20 cellular contexts compared by ENCODE assay signal in the genomic region with DNA sequence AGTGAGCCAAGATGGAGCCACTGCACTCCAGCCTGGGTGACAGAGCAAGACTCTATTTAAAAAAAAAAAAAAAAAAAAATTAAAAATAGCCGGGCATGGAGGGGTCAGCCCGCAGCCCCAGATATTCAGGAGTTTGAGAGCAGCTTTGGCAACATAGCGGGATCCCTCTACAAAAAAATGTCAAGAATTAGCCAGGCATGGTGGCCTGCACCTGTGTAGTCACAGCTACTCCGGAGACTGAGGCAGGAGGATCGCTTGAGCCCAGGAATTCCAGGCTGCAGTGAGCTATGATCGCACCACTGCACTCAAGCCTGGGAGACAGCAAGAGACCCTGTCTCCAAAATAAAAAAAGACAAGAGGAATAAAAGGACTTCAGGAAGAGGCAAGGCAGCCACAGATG. TPM values are rescaled to one million over a fixed set of nuclear protein-coding genes. Genes with fewer than 3 reads are reported as not detected.
DNase-seq lines count a peak whose midpoint lies in the region; ATAC-seq, FAIRE-seq and TF ChIP-seq lines count a peak whose summit lies in the region.
"Had no signal": no experiment of that assay in that cellular context is flagged by ENCODE, and none has a peak within 500 bp of the region (broad histone marks: within the 10 kb centered on the region; RNA-seq: fewer than 3 reads in every experiment).

No MANE protein-coding gene starts in this region.

- H3K56ac ChIP-seq in H9 (ENCODE audit: insufficient read length, low read depth, low read length): no peak overlapping the region

- H4K5ac ChIP-seq in H9 (ENCODE audit: insufficient read length, low read depth, low read length): no peak overlapping the region

- peak overlapping the region; percentile 16 for H3K9ac ChIP-seq in H9 (ENCODE audit: extremely low read depth, insufficient read length, low read length)
- peak overlapping the region; percentile 76 to 90 for H3K9ac ChIP-seq in colonic mucosa (ENCODE audit: low read depth in 2 of 2, low read length in 2 of 2)
- peak overlapping the region in 1 of 2 donors; percentile 69 for H3K9ac ChIP-seq in kidney (ENCODE audit: low read length in 2 of 2)

- H4K91ac ChIP-seq in H9 (ENCODE audit: insufficient read length, low read depth, low read length): no peak overlapping the region

- H2AFZ ChIP-seq in H9 (ENCODE audit: low read length): no peak overlapping the region

- no CpG with 5 or more reads among the region's 6 CpGs for WGBS in H9 (ENCODE audit: extremely low coverage, insufficient read length, low lambda C conversion rate)

- no peaks in the 10 kb centered on the region for H4K20me1 ChIP-seq in H9 (ENCODE audit: control insufficient read depth, insufficient read depth, insufficient read length)

- no peak overlapping the region for H2BK15ac ChIP-seq in H9 (ENCODE audit: low read depth, low read length)

- H2AK5ac ChIP-seq in H9 (ENCODE audit: insufficient read length, low read length): no peak overlapping the region

- peak overlapping the region; percentile 36 to 94 (median 65); a peak in 2 of 7 replicates for H3K27ac Mint-ChIP-seq in H9
- H3K27ac Mint-ChIP-seq in stimulated activated effector memory CD8-positive, alpha-beta T cell treated with anti-CD3 and anti-CD28 coated beads, Interleukin-12 subunit alpha, Interleukin-12 subunit beta, amount 100 ng/mL, for 72 hours: no peak overlapping the region
- H3K27ac Mint-ChIP-seq in activated T-cell treated with anti-CD3 and anti-CD28 coated beads, Interleukin-2, amount 50 U/mL, for 72 hours: no peak overlapping the region
- H3K27ac Mint-ChIP-seq: stimulated activated memory B cell treated with anti-CD40 and anti-IgM and Interleukin-4, amounts not matched to agents 10 μg/mL and 1 μg/mL and 100 μg/mL, for 72 hours; T-helper 1 cell treated with Interleukin-12 subunit alpha and Interleukin-12 subunit beta and Interleukin-4 antibody, amounts not matched to agents 30 μg/mL and 1 μg/mL, for 36 hours had no signal

- H3K79me1 ChIP-seq in H9 (ENCODE audit: insufficient read depth, low read depth, low read length, poor library complexity, severe bottlenecking): no peaks in the 10 kb centered on the region

- H3K27me3 Mint-ChIP-seq in H9 (ENCODE audit: low read depth): peaks cover 9% of the 10 kb centered on the region
- peaks cover 11% of the 10 kb centered on the region for H3K27me3 Mint-ChIP-seq in activated T-cell treated with anti-CD3 and anti-CD28 coated beads, Interleukin-2, amount 50 U/mL, for 72 hours (ENCODE audit: low read depth)
- H3K27me3 Mint-ChIP-seq: stimulated activated memory B cell treated with anti-CD40 and anti-IgM and Interleukin-4, amounts not matched to agents 10 μg/mL and 1 μg/mL and 100 μg/mL, for 72 hours had no signal

- no peak overlapping the region for H2BK12ac ChIP-seq in H9 (ENCODE audit: insufficient read length, low read depth, low read length)

- ATAC-seq in stimulated activated effector memory CD8-positive, alpha-beta T cell treated with anti-CD3 and anti-CD28 coated beads, Interleukin-12 subunit alpha, Interleukin-12 subunit beta, amount 100 ng/mL, for 72 hours: no peak
- no peak for ATAC-seq in HG02763 (IDR thresholded peaks at IDR 0.05; ENCODE audit: unreplicated experiment)
- ATAC-seq in activated T-cell treated with anti-CD3 and anti-CD28 coated beads, Interleukin-2, amount 50 U/mL, for 72 hours (replicated peaks in 1 of 2): no peak
- ATAC-seq: gastroesophageal sphincter; stimulated activated memory B cell treated with anti-CD40 and anti-IgM and Interleukin-4, amounts not matched to agents 10 μg/mL and 1 μg/mL and 100 μg/mL, for 72 hours had no signal

- no peak overlapping the region for H2BK20ac ChIP-seq in H9 (ENCODE audit: low read depth, low read length, poor library complexity, severe bottlenecking)

- no peak for TF ChIP-seq CTCF in H9 (conservative IDR thresholded peaks at IDR 0.05)
- no peak for TF ChIP-seq CTCF in colonic mucosa (IDR thresholded peaks at IDR 0.05)
- TF ChIP-seq CTCF in kidney (IDR thresholded peaks at IDR 0.05; ENCODE audit: borderline replicate concordance, extremely low read depth, insufficient read depth): no peak

- no peaks in the 10 kb centered on the region for H3K79me2 ChIP-seq in H9 (ENCODE audit: insufficient read depth, low read length)

- H3K4me3 ChIP-seq in colonic mucosa (peak overlapping the region; percentile 65), kidney (ENCODE audit: low read length in 2 of 2) (peak overlapping the region; percentile 63), skin epidermis (peak overlapping the region; percentile 32 to 58 (median 47))
- H3K4me3 ChIP-seq: gastroesophageal sphincter had no signal

- no peak overlapping the region for H3K23ac ChIP-seq in H9 (ENCODE audit: insufficient read length, low read depth, low read length)

- H3K4me1 ChIP-seq in H9 (ENCODE audit: insufficient read depth, low read length) (no peaks in the 10 kb centered on the region), colonic mucosa (no peaks in the 10 kb centered on the region), kidney (ENCODE audit: control insufficient read depth in 1 of 2, insufficient read depth in 1 of 2, low read depth in 1 of 2, low read length in 2 of 2) (peaks cover under 1% of the 10 kb centered on the region in 2 donors)

- H3K23me2 ChIP-seq in H9 (ENCODE audit: insufficient read length, low read depth, low read length, poor library complexity, severe bottlenecking): no peaks in the 10 kb centered on the region

- H3K9me3 ChIP-seq in H9 (ENCODE audit: control insufficient read depth, low read depth, low read length): no peaks in the 10 kb centered on the region
- no peaks in the 10 kb centered on the region for H3K9me3 ChIP-seq in colonic mucosa
- H3K9me3 ChIP-seq in kidney (ENCODE audit: control insufficient read depth in 1 of 2, low read length in 2 of 2): no peaks in the 10 kb centered on the region
- H3K9me3 ChIP-seq: gastroesophageal sphincter had no signal

- H2BK5ac ChIP-seq in H9 (ENCODE audit: insufficient read length, low read length): no peak overlapping the region

- H4K8ac ChIP-seq in H9 (replicated peaks; ENCODE audit: insufficient read length, low read depth, low read length): no peak overlapping the region

- H3K36me3 ChIP-seq in colonic mucosa (no peaks in the 10 kb centered on the region), kidney (ENCODE audit: control insufficient read depth in 1 of 2, insufficient read depth in 2 of 2, low read length in 2 of 2) (no peaks in the 10 kb centered on the region)
- H3K36me3 ChIP-seq: gastroesophageal sphincter had no signal

- H3T11ph ChIP-seq in H9 (ENCODE audit: low read length): no peak overlapping the region

- intact Hi-C loops in colonic mucosa (cut with DNase I) (no loop called here), kidney (cut with DNase I) (no loop called here)

- peaks cover 12 to 22% of the 10 kb centered on the region in 2 experiments for H3K4me1 Mint-ChIP-seq in H9
- H3K4me1 Mint-ChIP-seq in stimulated activated effector memory CD8-positive, alpha-beta T cell treated with anti-CD3 and anti-CD28 coated beads, Interleukin-12 subunit alpha, Interleukin-12 subunit beta, amount 100 ng/mL, for 72 hours: peaks cover 26% of the 10 kb centered on the region
- peaks cover 6% of the 10 kb centered on the region for H3K4me1 Mint-ChIP-seq in activated T-cell treated with anti-CD3 and anti-CD28 coated beads, Interleukin-2, amount 50 U/mL, for 72 hours (ENCODE audit: low read depth)

- H3K36me3 Mint-ChIP-seq in H9 (ENCODE audit: insufficient read depth in 1 of 3, low read depth in 3 of 3): peaks cover 5 to 29% (median 27%) of the 10 kb centered on the region in 3 experiments
- H3K36me3 Mint-ChIP-seq in stimulated activated effector memory CD8-positive, alpha-beta T cell treated with anti-CD3 and anti-CD28 coated beads, Interleukin-12 subunit alpha, Interleukin-12 subunit beta, amount 100 ng/mL, for 72 hours: peaks cover 6% of the 10 kb centered on the region
- H3K36me3 Mint-ChIP-seq in activated T-cell treated with anti-CD3 and anti-CD28 coated beads, Interleukin-2, amount 50 U/mL, for 72 hours (ENCODE audit: insufficient read depth in 2 of 2): no peaks in the 10 kb centered on the region
- H3K36me3 Mint-ChIP-seq: CD4-positive, alpha-beta memory T cell; stimulated activated memory B cell treated with anti-CD40 and anti-IgM and Interleukin-4, amounts not matched to agents 10 μg/mL and 1 μg/mL and 100 μg/mL, for 72 hours had no signal

- H3K27me3 ChIP-seq in H9 (ENCODE audit: insufficient read depth, low read length): no peaks in the 10 kb centered on the region
- H3K27me3 ChIP-seq in colonic mucosa: no peaks in the 10 kb centered on the region

- H3K9me3 Mint-ChIP-seq in H9: no peaks in the 10 kb centered on the region
- no peaks in the 10 kb centered on the region for H3K9me3 Mint-ChIP-seq in stimulated activated effector memory CD8-positive, alpha-beta T cell treated with anti-CD3 and anti-CD28 coated beads, Interleukin-12 subunit alpha, Interleukin-12 subunit beta, amount 100 ng/mL, for 72 hours
- H3K9me3 Mint-ChIP-seq in activated T-cell treated with anti-CD3 and anti-CD28 coated beads, Interleukin-2, amount 50 U/mL, for 72 hours: peaks cover 0 to 6% of the 10 kb centered on the region in 2 donors
- H3K9me3 Mint-ChIP-seq: CD4-positive, alpha-beta memory T cell; T-helper 1 cell treated with Interleukin-12 subunit alpha and Interleukin-12 subunit beta and Interleukin-4 antibody, amounts not matched to agents 30 μg/mL and 1 μg/mL, for 36 hours had no signal

- H3K18ac ChIP-seq in H9 (ENCODE audit: insufficient read length, low read depth, low read length): no peak overlapping the region

- FAIRE-seq in kidney (lab: Jason Lieb, UNC): no peak
- FAIRE-seq: endothelial cell of umbilical vein, urothelium cell line had no signal

- peak overlapping the region; percentile 32 for H3K4me2 ChIP-seq in H9 (ENCODE audit: insufficient read depth, insufficient read length, low read length)

- H3K27ac ChIP-seq in H9 (ENCODE audit: insufficient read length, low read depth, low read length) (no peak overlapping the region), colonic mucosa (no peak overlapping the region), kidney (ENCODE audit: low read depth in 2 of 2, low read length in 2 of 2) (no peak overlapping the region), skin epidermis (peak overlapping the region in 8 of 21 experiments; percentile 13 to 85 (median 63))
- H3K27ac ChIP-seq: gastroesophageal sphincter had no signal

- H3K4me3 Mint-ChIP-seq in H9: peak overlapping the region; percentile 75 to 98
- H3K4me3 Mint-ChIP-seq in stimulated activated effector memory CD8-positive, alpha-beta T cell treated with anti-CD3 and anti-CD28 coated beads, Interleukin-12 subunit alpha, Interleukin-12 subunit beta, amount 100 ng/mL, for 72 hours: no peak overlapping the region
- H3K4me3 Mint-ChIP-seq in activated T-cell treated with anti-CD3 and anti-CD28 coated beads, Interleukin-2, amount 50 U/mL, for 72 hours: no peak overlapping the region
- H3K4me3 Mint-ChIP-seq: CD4-positive, alpha-beta memory T cell; stimulated activated memory B cell treated with anti-CD40 and anti-IgM and Interleukin-4, amounts not matched to agents 10 μg/mL and 1 μg/mL and 100 μg/mL, for 72 hours; T-helper 1 cell treated with Interleukin-12 subunit alpha and Interleukin-12 subunit beta and Interleukin-4 antibody, amounts not matched to agents 30 μg/mL and 1 μg/mL, for 36 hours had no signal

- H2BK120ac ChIP-seq in H9 (ENCODE audit: low read depth, low read length, poor library complexity, severe bottlenecking): no peak overlapping the region

- H3K14ac ChIP-seq in H9 (ENCODE audit: insufficient read depth, low read length): no peak overlapping the region

- no peak overlapping the region for H3K4ac ChIP-seq in H9 (ENCODE audit: low read depth, low read length)

- DNase-seq in H9: no peak
- no peak for DNase-seq in colonic mucosa
- DNase-seq in kidney: no peak
- no peak for DNase-seq in stimulated activated effector memory CD8-positive, alpha-beta T cell treated with anti-CD3 and anti-CD28 coated beads, Interleukin-12 subunit alpha, Interleukin-12 subunit beta, amount 100 ng/mL, for 72 hours (ENCODE audit: low spot score in 2 of 2)
- DNase-seq in NCI-H226: no peak
- no peak for DNase-seq in activated T-cell treated with anti-CD3 and anti-CD28 coated beads, Interleukin-2, amount 50 U/mL, for 72 hours
- DNase-seq: activated CD4-positive, CD25-positive, alpha-beta regulatory T cell; activated effector memory CD4-positive, alpha-beta T cell treated with Interleukin-2 at 50 U/mL for 16 hours; amniotic stem cell; CD4-positive, alpha-beta memory T cell; NCI-H1694; Right ventricle myocardium superior had no signal

RNA-seq across cellular contexts. Expression of a gene that starts 0.7 kb away (rescaled TPM):
- 146 and 150 TPM in 2 replicates for total RNA-seq in H9 (2021)
- total RNA-seq in colonic mucosa: 100 to 1,000 TPM; 149 to 172 TPM
- 74.1 TPM for total RNA-seq in kidney
- polyA plus RNA-seq in kidney (ENCODE audit: insufficient read depth, low read depth, low replicate concordance): 232 TPM
- not detected for total RNA-seq in activated T-cell treated with anti-CD3 and anti-CD28 coated beads, Interleukin-2, amount 50 U/mL, for 72 hours
- total RNA-seq: CD4-positive, alpha-beta memory T cell; endothelial cell of umbilical vein; LHCN-M2; Right ventricle myocardium superior had no signal
- polyA plus RNA-seq: CD4-positive, alpha-beta memory T cell had no signal

RNA-seq across cellular contexts. Expression of a gene that starts 17.6 kb away (rescaled TPM):
- total RNA-seq in H9 (2021): 2.8 and 3.7 TPM in 2 replicates
- 10 to 100 TPM; 11.1 to 13.4 TPM for total RNA-seq in colonic mucosa
- 8.8 TPM for total RNA-seq in kidney
- polyA plus RNA-seq in kidney (ENCODE audit: insufficient read depth, low read depth, low replicate concordance): 14.7 TPM
- total RNA-seq in activated T-cell treated with anti-CD3 and anti-CD28 coated beads, Interleukin-2, amount 50 U/mL, for 72 hours: 10 to 100 TPM; 69.6 to 72.8 TPM

RNA-seq across cellular contexts. Expression of a gene that starts 20.6 kb away (rescaled TPM):
- total RNA-seq in H9 (2021): 57.4 and 63.8 TPM in 2 replicates
- 10 to 100 TPM; 11.0 to 27.2 TPM for total RNA-seq in colonic mucosa
- total RNA-seq in kidney: 29.4 TPM
- polyA plus RNA-seq in kidney (ENCODE audit: insufficient read depth, low read depth, low replicate concordance): 13.9 TPM
- 10 to 100 TPM; 48.4 to 61.7 TPM for total RNA-seq in activated T-cell treated with anti-CD3 and anti-CD28 coated beads, Interleukin-2, amount 50 U/mL, for 72 hours

RNA-seq across cellular contexts. Expression of a gene that starts 39.0 kb away (rescaled TPM):
- total RNA-seq in H9 (2021): 111 and 121 TPM in 2 replicates
- total RNA-seq in colonic mucosa: 100 to 1,000 TPM in 1 of 2 donors, 10 to 100 TPM in 1; 87.1 to 137 TPM
- 345 TPM for total RNA-seq in kidney
- polyA plus RNA-seq in kidney (ENCODE audit: insufficient read depth, low read depth, low replicate concordance): 150 TPM
- total RNA-seq in activated T-cell treated with anti-CD3 and anti-CD28 coated beads, Interleukin-2, amount 50 U/mL, for 72 hours: 100 to 1,000 TPM; 131 to 148 TPM

RNA-seq across cellular contexts. Expression of a gene that starts 42.7 kb away (rescaled TPM):
- 55.2 and 55.8 TPM in 2 replicates for total RNA-seq in H9 (2021)
- 10 to 100 TPM; 69.0 to 89.9 TPM for total RNA-seq in colonic mucosa
- total RNA-seq in kidney: 32.7 TPM
- 91.7 TPM for polyA plus RNA-seq in kidney (ENCODE audit: insufficient read depth, low read depth, low replicate concordance)
- total RNA-seq in activated T-cell treated with anti-CD3 and anti-CD28 coated beads, Interleukin-2, amount 50 U/mL, for 72 hours: 10 to 100 TPM; 35.4 to 37.0 TPM

Comparison
In these comparisons a context has a peak if more than half of its experiments do, and no peak if none do; other contexts are left out.
1. H3K27ac Mint-ChIP-seq: peak in H9 (3 of 3); none in stimulated activated effector memory CD8-positive, alpha-beta T cell treated with anti-CD3 and anti-CD28 coated beads, Interleukin-12 subunit alpha, Interleukin-12 subunit beta, amount 100 ng/mL, for 72 hours (single experiment) and activated T-cell treated with anti-CD3 and anti-CD28 coated beads, Interleukin-2, amount 50 U/mL, for 72 hours (single experiment).
2. H3K4me3 Mint-ChIP-seq: peak in H9 (2 of 2); none in stimulated activated effector memory CD8-positive, alpha-beta T cell treated with anti-CD3 and anti-CD28 coated beads, Interleukin-12 subunit alpha, Interleukin-12 subunit beta, amount 100 ng/mL, for 72 hours (single experiment) and activated T-cell treated with anti-CD3 and anti-CD28 coated beads, Interleukin-2, amount 50 U/mL, for 72 hours (0 of 2).
3. RNA of a gene that starts 0.7 kb away (total RNA-seq): 149 to 172 TPM in colonic mucosa, 146 to 150 TPM in H9 and 74.1 TPM in kidney (single experiment); not detected in activated T-cell treated with anti-CD3 and anti-CD28 coated beads, Interleukin-2, amount 50 U/mL, for 72 hours; every median in the first group is over 10 times any median in the second.
4. Peak in every context shown above with its lines, with median percentiles within 50 percentile points of each other: H3K4me3 ChIP-seq.